ENCODE assay signal across 16 cellular contexts in the genomic region with DNA sequence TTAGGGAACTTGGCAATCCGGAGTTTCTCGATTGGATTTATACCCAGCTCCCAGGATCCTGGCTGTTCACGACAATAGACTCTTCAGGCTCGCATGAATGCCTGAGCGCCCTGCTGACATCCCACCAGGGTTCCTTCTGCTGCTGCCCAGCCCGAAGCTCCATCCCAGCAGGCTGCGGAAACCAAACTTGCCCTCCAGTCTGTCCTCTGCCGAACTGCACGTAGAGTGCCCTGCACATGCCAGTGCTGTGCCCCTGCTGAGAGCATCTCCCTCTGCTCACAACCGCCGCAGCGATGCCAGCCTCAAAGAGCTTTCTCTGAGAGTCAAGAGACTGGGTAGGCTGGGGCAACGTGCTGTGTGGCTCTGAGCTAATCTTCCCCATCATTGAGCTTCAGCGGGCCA. TPM values are rescaled to one million over a fixed set of nuclear protein-coding genes. Genes with fewer than 3 reads are reported as not detected.
DNase-seq lines count a peak whose midpoint lies in the region; ATAC-seq lines count a peak whose summit lies in the region.
"Had no signal": no experiment of that assay in that cellular context is flagged by ENCODE, and none has a peak within 500 bp of the region (broad histone marks: within the 10 kb centered on the region; RNA-seq: fewer than 3 reads in every experiment).

No MANE protein-coding gene starts in this region.

- no peaks in the 10 kb centered on the region for H3K4me1 ChIP-seq in mesendoderm (ENCODE audit: control insufficient read depth, low read depth, low read length)
- H3K4me1 ChIP-seq: esophagus squamous epithelium had no signal

- H4K5ac ChIP-seq in mesendoderm (ENCODE audit: low read length) = no peak overlapping the region

- ATAC-seq in Right ventricle myocardium superior (ENCODE audit: poor library complexity) (peak; percentile 52), HG02938 (IDR thresholded peaks at IDR 0.05; ENCODE audit: unreplicated experiment) (no peak), HG02642 (IDR thresholded peaks at IDR 0.05; ENCODE audit: poor library complexity, unreplicated experiment) (no peak)
- ATAC-seq in activated CD4-positive, CD25-positive, alpha-beta regulatory T cell treated with anti-CD3 and anti-CD28 coated beads, Interleukin-2, amount 50 U/mL, for 24 hours = no peak
- ATAC-seq: activated T-helper 17 cell treated with anti-CD3 and anti-CD28 coated beads, Interleukin-2, amount 50 U/mL, for 72 hours had no signal

- H3K56ac ChIP-seq in mesendoderm (ENCODE audit: low read length) = no peak overlapping the region

- peaks cover 3% of the 10 kb centered on the region; the same call in 1 of the 2 replicates for H3K27me3 ChIP-seq in H7 (ENCODE audit: control insufficient read depth, insufficient read depth, low read length)
- no peaks in the 10 kb centered on the region for H3K27me3 ChIP-seq in mesendoderm (ENCODE audit: insufficient read depth, low read length, poor library complexity)

- H3K23ac ChIP-seq in mesendoderm (ENCODE audit: low read length) = no peak overlapping the region

- no peak overlapping the region for H2BK5ac ChIP-seq in mesendoderm (ENCODE audit: low read length)

- no peak overlapping the region for H3K4me2 ChIP-seq in mesendoderm (ENCODE audit: low read length)

- H3K27ac ChIP-seq in mesendoderm (ENCODE audit: low read depth, low read length) = no peak overlapping the region
- H3K27ac ChIP-seq: esophagus squamous epithelium, HL-60 had no signal

- H3K79me1 ChIP-seq in mesendoderm (ENCODE audit: low read length) = no peaks in the 10 kb centered on the region

- no peak overlapping the region for H3K18ac ChIP-seq in mesendoderm (ENCODE audit: low read length)

- no peaks in the 10 kb centered on the region for H3K79me2 ChIP-seq in mesendoderm (ENCODE audit: control insufficient read depth, insufficient read depth, low read length)

- H3K36me3 ChIP-seq in H7 (replicated peaks; ENCODE audit: control insufficient read depth, insufficient read depth, low read length) (no peaks in the 10 kb centered on the region), mesendoderm (ENCODE audit: control insufficient read depth, insufficient read depth, low read length) (no peaks in the 10 kb centered on the region)
- H3K36me3 ChIP-seq: esophagus squamous epithelium had no signal

- H2BK120ac ChIP-seq in mesendoderm (ENCODE audit: low read depth, low read length) = no peak overlapping the region

- H2BK15ac ChIP-seq in mesendoderm (replicated peaks; ENCODE audit: low read depth) = no peak overlapping the region

- intact Hi-C loops in Right ventricle myocardium superior (cut with DNase I) = no loop called here

- WGBS in mesendoderm (ENCODE audit: extremely low coverage, insufficient coverage, low lambda C conversion rate) = no CpG with 5 or more reads among the region's 14 CpGs

- H4K8ac ChIP-seq in mesendoderm (ENCODE audit: low read depth, low read length) = no peak overlapping the region

- no peak overlapping the region for H3K9ac ChIP-seq in mesendoderm (ENCODE audit: low read length)

- H3K4ac ChIP-seq in mesendoderm (ENCODE audit: low read depth, low read length) = no peak overlapping the region

- no peak overlapping the region for H3K4me3 ChIP-seq in H7 (ENCODE audit: insufficient read depth, low read depth, low read length)
- H3K4me3 ChIP-seq in mesendoderm (ENCODE audit: low read length) = no peak overlapping the region
- H3K4me3 ChIP-seq: esophagus squamous epithelium had no signal

- DNase-seq in H7 = peak; percentile 54
- peak; percentile 44 for DNase-seq in NCI-H345 treated with DMSO at 0.1 percent for 48 hours (lab: John Stamatoyannopoulos, UW; ENCODE audit: unreplicated experiment)
- DNase-seq in Right ventricle myocardium superior = peak; percentile 68
- DNase-seq in mesendoderm = peak; percentile 26
- no peak for DNase-seq in NCI-H1694 treated with DMSO at 0.1 percent for 48 hours (lab: John Stamatoyannopoulos, UW)
- DNase-seq: CD8-positive, alpha-beta memory T cell; esophagus squamous epithelium; KBM-7; NCI-H226; SHP77 treated with DMSO at 0.1 percent for 48 hours; stimulated activated CD4-positive, alpha-beta T cell treated with anti-CD3 and anti-CD28 coated beads, Interleukin-2, amount 100 ng/mL, for 48 hours had no signal

- H2AK5ac ChIP-seq in mesendoderm (ENCODE audit: low read length) = no peak overlapping the region

RNA-seq across cellular contexts. Expression of gene ADAMTS7, which starts 6.9 kb away (rescaled TPM):
- 14.3 and 20.2 TPM in 2 replicates for total RNA-seq in H7 (2014; rRNA removed; shearing (Covaris generic))
- total RNA-seq in Right ventricle myocardium superior = 31.0 TPM
- 11.7 TPM for polyA plus RNA-seq in mesendoderm (2013, experiment 1 of 2)
- polyA plus RNA-seq in mesendoderm (2013, experiment 2 of 2) = 10.7 TPM
- polyA plus RNA-seq: CD8-positive, alpha-beta memory T cell had no signal
